25 cellular contexts compared by ENCODE assay signal in genomic region chr17:9806709-9807108, GRCh38.
"Had no signal": no experiment of that assay in that cellular context is flagged by ENCODE, and none has a peak within 500 bp of the region (broad histone marks: within the 10 kb centered on the region; RNA-seq: fewer than 3 reads in every experiment).

No MANE protein-coding gene starts in this region.

- H3K27me3 ChIP-seq: brain microvascular endothelial cell had no signal

- H3K36me3 ChIP-seq: brain microvascular endothelial cell, esophagus squamous epithelium, gastroesophageal sphincter had no signal

- DNase-seq: activated CD4-positive, alpha-beta memory T cell treated with anti-CD3 and anti-CD28 coated beads for 36 hours; activated CD4-positive, alpha-beta T cell treated with anti-CD3 and anti-CD28 coated beads for 36 hours; activated CD4-positive, alpha-beta T cell treated with anti-CD3 and anti-CD28 coated beads, Interleukin-2, amount 10 ng/mL, durations not matched to agents 24 days and 14 days; activated CD4-positive, CD25-positive, alpha-beta regulatory T cell; activated CD4-positive, CD25-positive, alpha-beta regulatory T cell treated with anti-CD3 and anti-CD28 coated beads, Interleukin-2, amount 50 U/mL, for 72 hours; activated CD8-positive, alpha-beta memory T cell treated with anti-CD3 and anti-CD28 coated beads, Interleukin-2, amount 10 ng/mL, durations not matched to agents 7 days and 5 days; activated CD8-positive, alpha-beta memory T cell treated with anti-CD3 and anti-CD28 coated beads, Interleukin-2, amount 50 U/mL, for 4 hours; activated CD8-positive, alpha-beta T cell treated with anti-CD3 and anti-CD28 coated beads, Interleukin-2, amount 10 ng/mL, durations not matched to agents 7 days and 5 days; activated gamma-delta T cell; activated naive CD4-positive, alpha-beta T cell; activated naive CD4-positive, alpha-beta T cell treated with anti-CD3 and anti-CD28 coated beads, Interleukin-2, amount 10 ng/mL, durations not matched to agents 7 days and 5 days; activated naive CD8-positive, alpha-beta T cell treated with anti-CD3 and anti-CD28 coated beads, Interleukin-2, amount 10 ng/mL, durations not matched to agents 7 days and 5 days; activated T-cell treated with anti-CD3 and anti-CD28 coated beads for 4 hours; activated T-cell treated with anti-CD3 and anti-CD28 coated beads, Interleukin-2, amount 50 U/mL, for 24 hours; activated T-cell treated with anti-CD3 and anti-CD28 coated beads, Interleukin-2, amount 50 U/mL, for 72 hours; brain microvascular endothelial cell; cortex of kidney; dermis blood vessel endothelial cell; effector CD8-positive, alpha-beta T cell; esophagus squamous epithelium; foreskin melanocyte; T-helper 2 cell had no signal

- H3K9me3 ChIP-seq: esophagus squamous epithelium had no signal

- ATAC-seq: activated CD4-positive, alpha-beta T cell treated with anti-CD3 and anti-CD28 coated beads for 36 hours; activated CD8-positive, alpha-beta memory T cell treated with anti-CD3 and anti-CD28 coated beads, Interleukin-2, amount 10 ng/mL, durations not matched to agents 7 days and 5 days; activated CD8-positive, alpha-beta T cell treated with anti-CD3 and anti-CD28 coated beads, Interleukin-2, amount 10 ng/mL, durations not matched to agents 7 days and 5 days; activated naive CD4-positive, alpha-beta T cell treated with anti-CD3 and anti-CD28 coated beads, Interleukin-2, amount 50 U/mL, for 72 hours; activated T-cell treated with anti-CD3 and anti-CD28 coated beads, Interleukin-2, amount 50 U/mL, for 72 hours; gastroesophageal sphincter had no signal

- H3K4me3 ChIP-seq: esophagus squamous epithelium, gastroesophageal sphincter had no signal

- H3K4me1 ChIP-seq: esophagus squamous epithelium, gastroesophageal sphincter had no signal

- H3K27ac ChIP-seq: brain microvascular endothelial cell, epithelial cell of prostate, esophagus squamous epithelium, gastroesophageal sphincter had no signal
